8 cellular contexts compared by ENCODE assay signal in the genomic region with DNA sequence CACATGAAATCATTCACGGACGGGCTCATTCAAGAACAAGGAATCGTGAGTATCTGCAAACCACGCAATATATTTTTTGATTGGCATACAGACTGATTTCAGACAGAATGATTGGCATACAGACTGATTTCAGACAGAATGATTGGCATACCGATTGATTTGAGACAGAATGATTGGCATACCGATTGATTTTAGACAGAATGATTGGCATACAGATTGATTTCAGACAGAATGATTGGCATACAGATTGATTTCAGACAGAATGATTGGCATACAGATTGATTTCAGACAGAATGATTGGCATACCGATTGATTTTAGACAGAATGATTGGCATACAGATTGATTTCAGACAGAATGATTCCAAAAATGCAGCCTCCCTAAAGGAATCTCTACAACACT. TPM values are rescaled to one million over a fixed set of nuclear protein-coding genes. Genes with fewer than 3 reads are reported as not detected.
"Had no signal": no experiment of that assay in that cellular context is flagged by ENCODE, and none has a peak within 500 bp of the region (broad histone marks: within the 10 kb centered on the region; RNA-seq: fewer than 3 reads in every experiment).

No MANE protein-coding gene starts in this region.

RNA-seq across cellular contexts. Expression of gene VIPR2, which starts 12.0 kb away (rescaled TPM):
- total RNA-seq: dermis blood vessel endothelial cell, dermis microvascular lymphatic vessel endothelial cell, endothelial cell of umbilical vein, epithelial cell of proximal tubule, fibroblast of lung, fibroblast of villous mesenchyme, foreskin keratinocyte, glomerular endothelial cell had no signal
- polyA plus RNA-seq: endothelial cell of umbilical vein, fibroblast of lung, foreskin keratinocyte had no signal
